23 cellular contexts compared by ENCODE assay signal in genomic region chr20:38197217-38198008, GRCh38. TPM values are rescaled to one million over a fixed set of nuclear protein-coding genes. Genes with fewer than 3 reads are reported as not detected.
DNase-seq lines count a peak whose midpoint lies in the region; ATAC-seq and TF ChIP-seq lines count a peak whose summit lies in the region.
"Had no signal": no experiment of that assay in that cellular context is flagged by ENCODE, and none has a peak within 500 bp of the region (broad histone marks: within the 10 kb centered on the region; RNA-seq: fewer than 3 reads in every experiment).

No MANE protein-coding gene starts in this region.

- CTCF ChIA-PET in PC-9 (lab: Charles Lee), result interaction anchor here (0.6 to 1.2 kb wide), 4 partner anchors 11 to 140 kb away, joined by 3 to 6 read pairs (median 4); no protein-coding TSS in a partner anchor

- TF ChIP-seq CTCF in left ventricle myocardium inferior (IDR thresholded peaks at IDR 0.05; ENCODE audit: borderline replicate concordance) (no peak), PC-9 (conservative IDR thresholded peaks at IDR 0.05) (no peak), hepatocyte (IDR thresholded peaks at IDR 0.05; ENCODE audit: poor library complexity) (no peak)

- H2AFZ ChIP-seq in PC-9 (no peak overlapping the region), hepatocyte (no peak overlapping the region)

- no peaks in the 10 kb centered on the region for H3K9me3 ChIP-seq in left ventricle myocardium inferior (replicated peaks)
- no peaks in the 10 kb centered on the region for H3K9me3 ChIP-seq in PC-9 (ENCODE audit: insufficient read depth, low read depth)
- H3K9me3 ChIP-seq in hepatocyte (ENCODE audit: low read depth), result no peaks in the 10 kb centered on the region
- H3K9me3 ChIP-seq: body of pancreas, transverse colon had no signal

- peaks cover 25 to 45% of the 10 kb centered on the region in 2 donors for H3K4me1 Mint-ChIP-seq in stimulated activated naive B cell treated with anti-CD40 and anti-IgM and Interleukin-4, amounts not matched to agents 10 μg/mL and 1 μg/mL and 100 μg/mL, for 72 hours
- H3K4me1 Mint-ChIP-seq: activated CD4-positive, alpha-beta memory T cell treated with anti-CD3 and anti-CD28 coated beads, Interleukin-2, amount 10 ng/mL, durations not matched to agents 7 days and 5 days; CD4-positive, alpha-beta memory T cell; stimulated activated effector memory CD8-positive, alpha-beta T cell treated with anti-CD3 and anti-CD28 coated beads, Interleukin-12 subunit alpha, Interleukin-12 subunit beta, amount 100 ng/mL, for 72 hours had no signal

- ATAC-seq in left cardiac atrium (no peak), GM21526 (IDR thresholded peaks at IDR 0.05; ENCODE audit: low FRiP score, unreplicated experiment) (no peak)
- peak; percentile 3 to 10 for ATAC-seq in stimulated activated naive B cell treated with anti-CD40 and anti-IgM and Interleukin-4, amounts not matched to agents 10 μg/mL and 1 μg/mL and 100 μg/mL, for 72 hours (replicated peaks)
- ATAC-seq: stimulated activated effector memory CD8-positive, alpha-beta T cell treated with anti-CD3 and anti-CD28 coated beads, Interleukin-12 subunit alpha, Interleukin-12 subunit beta, amount 100 ng/mL, for 72 hours had no signal

- peaks cover 4 to 9% of the 10 kb centered on the region in 2 donors for H3K9me3 Mint-ChIP-seq in stimulated activated naive B cell treated with anti-CD40 and anti-IgM and Interleukin-4, amounts not matched to agents 10 μg/mL and 1 μg/mL and 100 μg/mL, for 72 hours
- H3K9me3 Mint-ChIP-seq: CD4-positive, alpha-beta memory T cell; stimulated activated effector memory CD8-positive, alpha-beta T cell treated with anti-CD3 and anti-CD28 coated beads, Interleukin-12 subunit alpha, Interleukin-12 subunit beta, amount 100 ng/mL, for 72 hours had no signal

- H3K4me3 ChIP-seq in left ventricle myocardium inferior, result no peak overlapping the region
- no peak overlapping the region for H3K4me3 ChIP-seq in PC-9
- H3K4me3 ChIP-seq in hepatocyte, result no peak overlapping the region
- H3K4me3 ChIP-seq: body of pancreas, transverse colon had no signal

- H3K27me3 Mint-ChIP-seq in stimulated activated naive B cell treated with anti-CD40 and anti-IgM and Interleukin-4, amounts not matched to agents 10 μg/mL and 1 μg/mL and 100 μg/mL, for 72 hours, result peaks cover 20 to 40% of the 10 kb centered on the region in 2 donors
- H3K27me3 Mint-ChIP-seq: activated naive CD8-positive, alpha-beta T cell had no signal

- peak overlapping the region; percentile 86 for H3K27ac Mint-ChIP-seq in stimulated activated naive B cell treated with anti-CD40 and anti-IgM and Interleukin-4, amounts not matched to agents 10 μg/mL and 1 μg/mL and 100 μg/mL, for 72 hours
- H3K27ac Mint-ChIP-seq: activated CD4-positive, alpha-beta memory T cell treated with anti-CD3 and anti-CD28 coated beads, Interleukin-2, amount 10 ng/mL, durations not matched to agents 7 days and 5 days; activated naive CD8-positive, alpha-beta T cell; activated T-cell treated with anti-CD3 and anti-CD28 coated beads, Interleukin-2, amount 50 U/mL, for 24 hours; CD4-positive, alpha-beta memory T cell; stimulated activated effector memory CD8-positive, alpha-beta T cell treated with anti-CD3 and anti-CD28 coated beads, Interleukin-12 subunit alpha, Interleukin-12 subunit beta, amount 100 ng/mL, for 72 hours had no signal

- H3F3A ChIP-seq in PC-9 (ENCODE audit: insufficient read depth, low read depth), result peaks cover 58% of the 10 kb centered on the region

- WGBS in hepatocyte (ENCODE audit: low lambda C conversion rate, missing lambda C conversion rate), result 88% methylated on average over 6 of the region's 6 CpGs

- H3K79me2 ChIP-seq in PC-9 (ENCODE audit: low read depth), result no peaks in the 10 kb centered on the region
- no peaks in the 10 kb centered on the region for H3K79me2 ChIP-seq in hepatocyte

- H3K9me2 ChIP-seq in PC-9 (ENCODE audit: insufficient read depth), result no peaks in the 10 kb centered on the region
- no peaks in the 10 kb centered on the region for H3K9me2 ChIP-seq in hepatocyte (replicated peaks; ENCODE audit: insufficient read depth)

- DNase-seq in left ventricle myocardium inferior (no peak), left cardiac atrium (no peak), PC-9 (no peak), hepatocyte (ENCODE audit: low spot score) (no peak), UCSD-AML1 (lab: John Stamatoyannopoulos, UW; ENCODE audit: unreplicated experiment) (no peak), middle frontal gyrus (ENCODE audit: extremely low spot score, low spot score) (no peak)
- no peak for DNase-seq in stimulated activated naive B cell treated with anti-CD40 and anti-IgM and Interleukin-4, amounts not matched to agents 10 μg/mL and 1 μg/mL and 100 μg/mL, for 72 hours
- DNase-seq: ACHN; activated CD4-positive, alpha-beta memory T cell treated with anti-CD3 and anti-CD28 coated beads, Interleukin-2, amount 10 ng/mL, durations not matched to agents 7 days and 5 days; CD4-positive, alpha-beta memory T cell; DMS53; NCI-H1092 treated with DMSO at 0.1 percent for 48 hours; NCI-H2081 treated with DMSO at 0.1 percent for 48 hours; NCI-H510A treated with DMSO at 0.1 percent for 48 hours; stimulated activated CD4-positive, alpha-beta T cell treated with anti-CD3 and anti-CD28 coated beads, Interleukin-15, amount 100 ng/mL, for 24 hours; T-helper 1 cell; WERI-Rb-1 had no signal

- H3K4me1 ChIP-seq in left ventricle myocardium inferior (peaks cover 17% of the 10 kb centered on the region), PC-9 (replicated peaks; ENCODE audit: insufficient read depth) (peaks cover 59% of the 10 kb centered on the region), hepatocyte (ENCODE audit: insufficient read depth) (no peaks in the 10 kb centered on the region)
- H3K4me1 ChIP-seq: body of pancreas, transverse colon had no signal

- peak overlapping the region; percentile 4 to 23 for H3K4me3 Mint-ChIP-seq in stimulated activated naive B cell treated with anti-CD40 and anti-IgM and Interleukin-4, amounts not matched to agents 10 μg/mL and 1 μg/mL and 100 μg/mL, for 72 hours
- H3K4me3 Mint-ChIP-seq: activated CD4-positive, alpha-beta memory T cell treated with anti-CD3 and anti-CD28 coated beads, Interleukin-2, amount 10 ng/mL, durations not matched to agents 7 days and 5 days; activated naive CD8-positive, alpha-beta T cell; activated T-cell treated with anti-CD3 and anti-CD28 coated beads, Interleukin-2, amount 50 U/mL, for 24 hours; CD4-positive, alpha-beta memory T cell; stimulated activated effector memory CD8-positive, alpha-beta T cell treated with anti-CD3 and anti-CD28 coated beads, Interleukin-12 subunit alpha, Interleukin-12 subunit beta, amount 100 ng/mL, for 72 hours had no signal

- no TSS peak for BruUV-seq in PC-9 (replicated peaks; lab: Mats Ljungman, UMichigan)

- peaks cover 2 to 7% of the 10 kb centered on the region in 2 donors for H3K36me3 Mint-ChIP-seq in stimulated activated naive B cell treated with anti-CD40 and anti-IgM and Interleukin-4, amounts not matched to agents 10 μg/mL and 1 μg/mL and 100 μg/mL, for 72 hours
- H3K36me3 Mint-ChIP-seq: activated naive CD8-positive, alpha-beta T cell; CD4-positive, alpha-beta memory T cell; stimulated activated effector memory CD8-positive, alpha-beta T cell treated with anti-CD3 and anti-CD28 coated beads, Interleukin-12 subunit alpha, Interleukin-12 subunit beta, amount 100 ng/mL, for 72 hours had no signal

- H3K27ac ChIP-seq in left ventricle myocardium inferior (replicated peaks), result peak overlapping the region; percentile 63
- peak overlapping the region; percentile 73 for H3K27ac ChIP-seq in PC-9
- H3K27ac ChIP-seq in hepatocyte, result peak overlapping the region; percentile 18
- H3K27ac ChIP-seq: WERI-Rb-1 had no signal

- peak overlapping the region; percentile 58; the same call in 1 of the 2 replicates for H3K4me2 ChIP-seq in PC-9
- H3K4me2 ChIP-seq in hepatocyte, result no peak overlapping the region

- H3K36me3 ChIP-seq in left ventricle myocardium inferior (no peaks in the 10 kb centered on the region), PC-9 (ENCODE audit: low read depth) (no peaks in the 10 kb centered on the region), hepatocyte (replicated peaks; ENCODE audit: insufficient read depth, low read depth) (no peaks in the 10 kb centered on the region)
- H3K36me3 ChIP-seq: transverse colon, WERI-Rb-1 had no signal

- intact Hi-C loops in left ventricle myocardium inferior (cut with micrococcal nuclease), result no loop called here
- intact Hi-C loops in left cardiac atrium (cut with DNase I), result no loop called here
- intact Hi-C loops in PC-9 (cut with micrococcal nuclease; ENCODE audit: unreplicated experiment), result no loop called here

- POLR2A ChIA-PET in PC-9 (lab: Charles Lee; ENCODE audit: unreplicated experiment), result interaction anchor here (0.7 to 1.2 kb wide), 2 partner anchors 23 to 24 kb away, joined by 3 to 7 read pairs; no protein-coding TSS in a partner anchor

- H4K20me1 ChIP-seq in PC-9 (ENCODE audit: insufficient read depth), result no peaks in the 10 kb centered on the region
- H4K20me1 ChIP-seq in hepatocyte (ENCODE audit: insufficient read depth, poor library complexity, severe bottlenecking), result no peaks in the 10 kb centered on the region

- no peaks in the 10 kb centered on the region for H3K27me3 ChIP-seq in left ventricle myocardium inferior (ENCODE audit: low read depth)
- no peaks in the 10 kb centered on the region for H3K27me3 ChIP-seq in PC-9 (ENCODE audit: insufficient read depth, low read depth)
- H3K27me3 ChIP-seq in hepatocyte, result no peaks in the 10 kb centered on the region
- H3K27me3 ChIP-seq: body of pancreas, transverse colon had no signal

RNA-seq across cellular contexts. Expression of gene TGM2, which starts 32.3 kb away (rescaled TPM):
- 846 TPM for total RNA-seq in left ventricle myocardium inferior
- 100 to 1,000 TPM; 383 to 695 TPM for total RNA-seq in left cardiac atrium
- 286 and 333 TPM in 2 replicates for total RNA-seq in PC-9 (2021)
- 120 and 133 TPM in 2 replicates for total RNA-seq in hepatocyte
- polyA plus RNA-seq in hepatocyte, result 85.8 and 88.5 TPM in 2 replicates

Comparison
In these comparisons a context has a peak if more than half of its experiments do, and no peak if none do; other contexts are left out.
1. H3K27ac ChIP-seq: peak in every context shown above with its lines; median percentile 73 in PC-9; 63 in left ventricle myocardium inferior; 18 in hepatocyte.
2. ATAC-seq: peak in stimulated activated naive B cell treated with anti-CD40 and anti-IgM and Interleukin-4, amounts not matched to agents 10 μg/mL and 1 μg/mL and 100 μg/mL, for 72 hours (2 of 2); none in left cardiac atrium (0 of 2) and GM21526 (single experiment).